In genomic region chr16:16191493-16192167, GRCh38 we compare ENCODE assay signal across 2 cellular contexts.
TF ChIP-seq lines count a peak whose summit lies in the region.

No MANE protein-coding gene starts in this region.

TF ChIP-seq in HEK293, 187 proteins besides CTCF, POLR2A, EP300 and RAD21:
- TF ChIP-seq ZNF692 (tag by site-specific recombination; IDR thresholded peaks at IDR 0.05) (no peak), ZNF610 (tag by site-specific recombination; IDR thresholded peaks at IDR 0.05; ENCODE audit: borderline replicate concordance) (no peak), PRDM1 (tag by site-specific recombination; IDR thresholded peaks at IDR 0.05) (peak; percentile 90), ZNF664 (tag by site-specific recombination; IDR thresholded peaks at IDR 0.05) (no peak), SP7 (tag by site-specific recombination; IDR thresholded peaks at IDR 0.05) (no peak), SETDB1 (IDR thresholded peaks at IDR 0.05; ENCODE audit: insufficient read length, low read length) (no peak), GLIS1 (tag by site-specific recombination; IDR thresholded peaks at IDR 0.05) (no peak), GFI1B (tag by site-specific recombination; IDR thresholded peaks at IDR 0.05) (no peak), ZNF248 (tag by site-specific recombination; IDR thresholded peaks at IDR 0.05) (no peak), ZNF624 (tag by site-specific recombination; IDR thresholded peaks at IDR 0.05) (no peak), PATZ1 (tag by site-specific recombination; IDR thresholded peaks at IDR 0.05) (no peak), ZNF366 (tag by site-specific recombination; conservative IDR thresholded peaks at IDR 0.05) (peak; percentile 96), ZBTB6 (tag by site-specific recombination; IDR thresholded peaks at IDR 0.05) (no peak), KLF16 (tag by site-specific recombination; IDR thresholded peaks at IDR 0.05) (no peak), ZNF785 (tag by site-specific recombination; IDR thresholded peaks at IDR 0.05) (0 out of 2 replicates have a peak, but pooled peaks have one; percentile 18), EGR2 (tag by site-specific recombination; IDR thresholded peaks at IDR 0.05; ENCODE audit: low read depth) (no peak), SP2 (tag by site-specific recombination; IDR thresholded peaks at IDR 0.05) (no peak)
TF ChIP-seq in HEK293: peak in this region for 3.

TF ChIP-seq in K562, 482 proteins besides CTCF, POLR2A, EP300 and RAD21 (continued from another document):
- TF ChIP-seq ZNF512 (tag; IDR thresholded peaks at IDR 0.05) (peak; percentile 71), SIN3A (IDR thresholded peaks at IDR 0.05; ENCODE audit: borderline replicate concordance in 2 of 2, control insufficient read depth in 1 of 2, low read depth in 2 of 2, low read length in 2 of 2) (no peak), OTX1 (CRISPR knock-in tag; IDR thresholded peaks at IDR 0.05) (0 out of 2 replicates have a peak, but pooled peaks have one; percentile 36), TFAP4 (CRISPR knock-in tag; IDR thresholded peaks at IDR 0.05; ENCODE audit: borderline replicate concordance) (no peak)
